28 cellular contexts compared by ENCODE assay signal in the genomic region with DNA sequence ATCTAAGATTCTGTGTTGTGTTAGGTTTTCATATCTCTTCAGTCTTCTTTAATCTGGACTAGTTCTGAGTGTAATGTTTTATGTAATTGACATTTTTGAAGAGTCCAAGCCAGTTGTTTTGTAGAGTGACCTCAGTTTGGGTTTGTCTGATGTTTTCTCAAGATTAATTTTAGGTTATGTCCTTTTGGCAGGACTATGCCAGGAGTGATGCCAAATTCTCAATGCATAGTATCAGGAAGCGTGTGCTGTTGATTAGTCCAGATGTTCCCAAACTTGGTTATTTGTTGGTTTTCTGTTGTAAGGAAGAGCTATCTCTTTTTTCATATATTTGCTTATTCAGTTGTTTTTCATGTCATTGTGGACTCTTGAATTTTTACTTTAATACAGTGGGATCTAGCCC.
"Had no signal": no experiment of that assay in that cellular context is flagged by ENCODE, and none has a peak within 500 bp of the region (broad histone marks: within the 10 kb centered on the region; RNA-seq: fewer than 3 reads in every experiment).

No MANE protein-coding gene starts in this region.

- H3K9me3 ChIP-seq: adrenal gland, ascending aorta, colonic mucosa, neutrophil, ovary, psoas muscle, right atrium auricular region, thoracic aorta, vagina had no signal

- H3K4me3 Mint-ChIP-seq: activated T-cell treated with anti-CD3 and anti-CD28 coated beads, Interleukin-2, amount 50 U/mL, for 24 hours; activated T-helper 17 cell treated with anti-CD3 and anti-CD28 coated beads, Interleukin-2, amount 50 U/mL, for 72 hours; central memory CD8-positive, alpha-beta T cell; nephron; T-cell; type B pancreatic cell had no signal

- H3K27ac Mint-ChIP-seq: activated naive CD4-positive, alpha-beta T cell treated with anti-CD3 and anti-CD28 coated beads, Interleukin-2, amount 50 U/mL, for 72 hours; activated T-cell treated with anti-CD3 and anti-CD28 coated beads, Interleukin-2, amount 50 U/mL, for 24 hours; activated T-helper 17 cell treated with anti-CD3 and anti-CD28 coated beads, Interleukin-2, amount 50 U/mL, for 72 hours; nephron; T-cell; type B pancreatic cell had no signal

- ATAC-seq: activated naive CD4-positive, alpha-beta T cell treated with anti-CD3 and anti-CD28 coated beads, Interleukin-2, amount 50 U/mL, for 72 hours; activated T-helper 17 cell treated with anti-CD3 and anti-CD28 coated beads, Interleukin-2, amount 50 U/mL, for 72 hours; psoas muscle; T-cell had no signal

- H3K9me3 Mint-ChIP-seq: activated naive CD4-positive, alpha-beta T cell treated with anti-CD3 and anti-CD28 coated beads, Interleukin-2, amount 50 U/mL, for 72 hours; activated T-helper 17 cell treated with anti-CD3 and anti-CD28 coated beads, Interleukin-2, amount 50 U/mL, for 72 hours; central memory CD8-positive, alpha-beta T cell; T-cell had no signal

- H3K4me1 Mint-ChIP-seq: nephron had no signal

- DNase-seq: activated CD4-positive, alpha-beta T cell treated with anti-CD3 and anti-CD28 coated beads for 1 hour; activated CD4-positive, alpha-beta T cell treated with anti-CD3 and anti-CD28 coated beads, Interleukin-2, amount 50 U/mL, for 4 hours; activated CD8-positive, alpha-beta memory T cell treated with anti-CD3 and anti-CD28 coated beads for 24 hours; activated CD8-positive, alpha-beta memory T cell treated with anti-CD3 and anti-CD28 coated beads, Interleukin-2, amount 50 U/mL, for 4 hours; activated T-cell treated with anti-CD3 and anti-CD28 coated beads, Interleukin-2, amount 50 U/mL, for 24 hours; adrenal gland; brain microvascular endothelial cell; colonic mucosa; erythroblast; foreskin melanocyte; glutamatergic neuron; midbrain; ovary; psoas muscle; stimulated activated CD4-positive, alpha-beta T cell treated with anti-CD3 and anti-CD28 coated beads, Interleukin-4, amount 100 ng/mL, for 24 hours; stimulated activated naive CD4-positive, alpha-beta T cell treated with Interleukin-2 at 50 U/mL for 16 hours; T-cell; WERI-Rb-1 had no signal

- H3K27me3 Mint-ChIP-seq: activated T-cell treated with anti-CD3 and anti-CD28 coated beads, Interleukin-2, amount 50 U/mL, for 24 hours; activated T-helper 17 cell treated with anti-CD3 and anti-CD28 coated beads, Interleukin-2, amount 50 U/mL, for 72 hours; central memory CD8-positive, alpha-beta T cell; T-cell; type B pancreatic cell had no signal
